In the genomic region with DNA sequence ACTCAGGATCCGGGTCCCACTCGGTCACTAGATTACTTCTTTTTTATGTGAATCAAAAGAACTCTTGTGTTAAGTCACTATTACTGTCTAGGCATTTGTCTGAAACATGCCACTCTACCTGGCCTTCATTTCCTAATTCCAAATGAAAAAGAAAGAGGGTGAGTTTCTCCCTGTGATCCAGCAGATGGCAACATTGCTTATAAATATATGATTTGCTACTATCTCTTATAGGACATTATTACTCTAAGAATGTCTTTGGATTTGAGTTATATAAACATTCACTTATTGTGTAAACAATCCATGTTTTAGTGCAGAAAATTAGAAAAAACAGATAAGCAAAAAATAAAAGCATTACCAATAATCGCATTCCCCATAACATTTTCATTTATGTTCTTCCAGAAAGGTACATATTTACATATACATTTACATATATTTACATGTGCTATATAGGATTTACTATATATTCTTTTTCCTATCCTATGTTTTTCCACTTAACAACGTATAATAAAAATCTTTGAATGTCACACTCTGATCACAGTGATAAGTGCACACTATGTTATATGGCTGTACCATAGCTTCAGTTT, we compare ENCODE assay signal across 9 cellular contexts.
A peak's percentile ranks its signal among the peaks of the same experiment; 100 is the strongest.
DNase-seq lines count a peak whose midpoint lies in the region; ATAC-seq and TF ChIP-seq lines count a peak whose summit lies in the region.
"Had no signal": no experiment of that assay in that cellular context is flagged by ENCODE, and none has a peak within 500 bp of the region (broad histone marks: within the 10 kb centered on the region; RNA-seq: fewer than 3 reads in every experiment).

No MANE protein-coding gene starts in this region.

- DNase-seq in EL: peak; percentile 15
- peak; percentile 30 for DNase-seq in IMR-90
- DNase-seq in SW480 (ENCODE audit: low spot score): peak; percentile 45
- DNase-seq in left lung: no peak
- no peak for DNase-seq in CD4-positive, alpha-beta T cell
- DNase-seq in suprapubic skin (ENCODE audit: low spot score in 2 of 2): no peak
- DNase-seq: effector CD8-positive, alpha-beta T cell had no signal

- peaks cover 13% of the 10 kb centered on the region for H3K27me3 Mint-ChIP-seq in CD4-positive, alpha-beta T cell

- no peaks in the 10 kb centered on the region for H4K20me1 ChIP-seq in IMR-90 (ENCODE audit: insufficient read depth, low read length)

- BruUV-seq in IMR-90 (replicated peaks; lab: Mats Ljungman, UMichigan): no TSS peak

- ATAC-seq in IMR-90 (ENCODE audit: low read depth) (peak; percentile 86), left lung (peak; percentile 50), GM18861 (IDR thresholded peaks at IDR 0.05; ENCODE audit: unreplicated experiment) (no peak), HG02884 (IDR thresholded peaks at IDR 0.05; ENCODE audit: unreplicated experiment) (no peak)
- ATAC-seq in CD4-positive, alpha-beta T cell (ENCODE audit: poor library complexity): no peak

- dilution Hi-C loops in IMR-90 (cut with HindIII; ENCODE audit: low sequenced_read_pairs, unreplicated experiment): no loop called here

- no peak overlapping the region for H2AK5ac ChIP-seq in IMR-90 (ENCODE audit: low read depth, low read length)

- H4K91ac ChIP-seq in IMR-90 (ENCODE audit: insufficient read depth, low read depth, low read length): no peak overlapping the region

- POLR2A ChIA-PET in IMR-90 (lab: Charles Lee; ENCODE audit: unreplicated experiment): no interaction called here
- POLR2A ChIA-PET in CD4-positive, alpha-beta T cell (lab: Charles Lee): no interaction called here

- no peak overlapping the region for H2AFZ ChIP-seq in IMR-90 (replicated peaks; ENCODE audit: low read length, poor library complexity)

- no peaks in the 10 kb centered on the region for H3K36me3 Mint-ChIP-seq in CD4-positive, alpha-beta T cell (ENCODE audit: low read depth)

- no peak overlapping the region for H4K8ac ChIP-seq in IMR-90 (ENCODE audit: low read depth in 2 of 2, low read length in 2 of 2)

- no peak overlapping the region for H2BK15ac ChIP-seq in IMR-90 (ENCODE audit: low read depth, low read length)

- TF ChIP-seq POLR2A in IMR-90 (IDR thresholded peaks at IDR 0.05; ENCODE audit: low read depth, low read length): no peak
- TF ChIP-seq POLR2A in suprapubic skin (IDR thresholded peaks at IDR 0.05): no peak

- H3K27me3 ChIP-seq in IMR-90 (ENCODE audit: control insufficient read depth, insufficient read depth, low read length) (no peaks in the 10 kb centered on the region), left lung (no peaks in the 10 kb centered on the region), suprapubic skin (no peaks in the 10 kb centered on the region)
- H3K27me3 ChIP-seq in CD4-positive, alpha-beta T cell (ENCODE audit: control insufficient read depth, insufficient read depth, low read length): no peaks in the 10 kb centered on the region

- TF ChIP-seq EP300 in suprapubic skin (IDR thresholded peaks at IDR 0.05): no peak

- peak; percentile 54 for TF ChIP-seq CTCF in IMR-90 (conservative IDR thresholded peaks at IDR 0.05; ENCODE audit: low read depth, low read length)
- TF ChIP-seq CTCF in left lung (IDR thresholded peaks at IDR 0.05): peak; percentile 10 to 26
- TF ChIP-seq CTCF in CD4-positive, alpha-beta T cell (IDR thresholded peaks at IDR 0.05): no peak
- TF ChIP-seq CTCF in suprapubic skin (IDR thresholded peaks at IDR 0.05): no peak

- no peak overlapping the region for H2BK5ac ChIP-seq in IMR-90 (ENCODE audit: low read depth, low read length, poor library complexity, severe bottlenecking)

- TF ChIP-seq RAD21 in IMR-90 (IDR thresholded peaks at IDR 0.05; ENCODE audit: low read length): peak; percentile 36; the same call in 1 of the 2 replicates

- H3K4me1 Mint-ChIP-seq in CD4-positive, alpha-beta T cell (ENCODE audit: low read depth): no peaks in the 10 kb centered on the region

- H3K4ac ChIP-seq in IMR-90 (ENCODE audit: low read depth, low read length): no peak overlapping the region

- no peaks in the 10 kb centered on the region for H3K79me1 ChIP-seq in IMR-90 (ENCODE audit: low read depth in 1 of 2, low read length in 2 of 2)

- no peaks in the 10 kb centered on the region for H3K9me1 ChIP-seq in IMR-90 (ENCODE audit: insufficient read depth, low read length)

- H3K9me3 ChIP-seq in IMR-90 (ENCODE audit: control insufficient read depth, insufficient read depth, low read length) (no peaks in the 10 kb centered on the region), left lung (no peaks in the 10 kb centered on the region), suprapubic skin (no peaks in the 10 kb centered on the region)
- no peaks in the 10 kb centered on the region for H3K9me3 ChIP-seq in CD4-positive, alpha-beta T cell (ENCODE audit: control insufficient read depth, low read length)

- in situ Hi-C loops in IMR-90 (cut with MboI; ENCODE audit: low sequenced_read_pairs): no loop called here

- H3K4me3 ChIP-seq in IMR-90 (ENCODE audit: insufficient read depth, low read depth, low read length) (no peak overlapping the region), left lung (no peak overlapping the region), suprapubic skin (no peak overlapping the region)

- H2BK120ac ChIP-seq in IMR-90 (ENCODE audit: low read depth, low read length): no peak overlapping the region

- no peak overlapping the region for H3K56ac ChIP-seq in IMR-90 (ENCODE audit: extremely low read depth, insufficient read depth, low read length)

- no peak overlapping the region for H3K27ac Mint-ChIP-seq in CD4-positive, alpha-beta T cell

- WGBS in IMR-90 (ENCODE audit: extremely low coverage in 2 of 2, insufficient read length in 1 of 2), 2 experiments: no CpG with 5 or more reads among the region's 4 CpGs
- 65% methylated on average over 4 of the region's 4 CpGs for WGBS in suprapubic skin

- CTCF ChIA-PET in IMR-90 (lab: Yijun Ruan, JAX): no interaction called here
- CTCF ChIA-PET in CD4-positive, alpha-beta T cell (lab: Charles Lee): no interaction called here

- H3K4me3 Mint-ChIP-seq in CD4-positive, alpha-beta T cell: no peak overlapping the region

- no peak overlapping the region for H2AK9ac ChIP-seq in IMR-90 (replicated peaks; ENCODE audit: low read depth, low read length, poor library complexity)

- H4K5ac ChIP-seq in IMR-90 (ENCODE audit: low read depth, low read length): no peak overlapping the region

- no peaks in the 10 kb centered on the region for H3K9me3 Mint-ChIP-seq in CD4-positive, alpha-beta T cell

- no peak overlapping the region for H3K23ac ChIP-seq in IMR-90 (ENCODE audit: low read depth, low read length)

- H3K36me3 ChIP-seq in IMR-90 (ENCODE audit: control insufficient read depth, insufficient read depth, low read length) (no peaks in the 10 kb centered on the region), left lung (no peaks in the 10 kb centered on the region), suprapubic skin (no peaks in the 10 kb centered on the region)

- H3K18ac ChIP-seq in IMR-90 (ENCODE audit: low read depth, low read length): no peak overlapping the region

- H3K9ac ChIP-seq in IMR-90 (ENCODE audit: low read depth, low read length): no peak overlapping the region

- intact Hi-C loops in IMR-90 (cut with micrococcal nuclease) (loop anchor here (5.0 to 10.0 kb wide), 2 partner anchors 462 to 540 kb away; no protein-coding TSS in a partner anchor), left lung (cut with DNase I) (no loop called here)
- intact Hi-C loops in CD4-positive, alpha-beta T cell (cut with DNase I, micrococcal nuclease): no loop called here

- no peaks in the 10 kb centered on the region for H3K4me1 ChIP-seq in IMR-90 (ENCODE audit: control insufficient read depth, insufficient read depth, low read length)
- no peaks in the 10 kb centered on the region for H3K4me1 ChIP-seq in left lung
- no peaks in the 10 kb centered on the region for H3K4me1 ChIP-seq in suprapubic skin

- H3K4me2 ChIP-seq in IMR-90 (ENCODE audit: low read depth, low read length): no peak overlapping the region

- no peak overlapping the region for H3K14ac ChIP-seq in IMR-90 (replicated peaks; ENCODE audit: low read depth, low read length)

- no peak overlapping the region for H2BK20ac ChIP-seq in IMR-90 (ENCODE audit: low read depth, low read length)

- H3K27ac ChIP-seq in IMR-90 (ENCODE audit: insufficient read depth, low read length) (no peak overlapping the region), left lung (no peak overlapping the region), suprapubic skin (no peak overlapping the region)
- H3K27ac ChIP-seq in CD4-positive, alpha-beta T cell (ENCODE audit: low read depth, low read length): no peak overlapping the region

TF ChIP-seq in IMR-90, 13 proteins besides CTCF, POLR2A, EP300 and RAD21 (continues in another document):
- TF ChIP-seq, protein P1, sequence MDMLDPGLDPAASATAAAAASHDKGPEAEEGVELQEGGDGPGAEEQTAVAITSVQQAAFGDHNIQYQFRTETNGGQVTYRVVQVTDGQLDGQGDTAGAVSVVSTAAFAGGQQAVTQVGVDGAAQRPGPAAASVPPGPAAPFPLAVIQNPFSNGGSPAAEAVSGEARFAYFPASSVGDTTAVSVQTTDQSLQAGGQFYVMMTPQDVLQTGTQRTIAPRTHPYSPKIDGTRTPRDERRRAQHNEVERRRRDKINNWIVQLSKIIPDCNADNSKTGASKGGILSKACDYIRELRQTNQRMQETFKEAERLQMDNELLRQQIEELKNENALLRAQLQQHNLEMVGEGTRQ (IDR thresholded peaks at IDR 0.05; ENCODE audit: low read depth, low read length): no peak
- TF ChIP-seq CEBPB (IDR thresholded peaks at IDR 0.05; ENCODE audit: low read depth, low read length) (no peak), CHD1 (IDR thresholded peaks at IDR 0.05; ENCODE audit: low read depth, low read length) (no peak), NFE2L2 (IDR thresholded peaks at IDR 0.05; ENCODE audit: low read depth, low read length) (no peak), RCOR1 (IDR thresholded peaks at IDR 0.05; ENCODE audit: insufficient replicate concordance, low read length) (no peak), SMC3 (IDR thresholded peaks at IDR 0.05; ENCODE audit: low read depth, low read length) (no peak), FOS (IDR thresholded peaks at IDR 0.05; ENCODE audit: low read depth, low read length) (no peak), BHLHE40 (IDR thresholded peaks at IDR 0.05; ENCODE audit: low read depth, low read length) (no peak), MAZ (IDR thresholded peaks at IDR 0.05; ENCODE audit: borderline replicate concordance, low read depth, low read length) (no peak), MXI1 (IDR thresholded peaks at IDR 0.05; ENCODE audit: borderline replicate concordance, low read depth, low read length) (no peak), RFX5 (IDR thresholded peaks at IDR 0.05; ENCODE audit: low read depth, low read length) (no peak), MAFK (IDR thresholded peaks at IDR 0.05; ENCODE audit: low read depth, low read length) (no peak)

Comparison
In these comparisons a context has a peak if more than half of its experiments do, and no peak if none do; other contexts are left out.
1. DNase-seq: peak in EL (single experiment), IMR-90 (single experiment) and SW480 (single experiment); none in left lung (0 of 2), CD4-positive, alpha-beta T cell (0 of 10) and suprapubic skin (0 of 2).
2. ATAC-seq: peak in IMR-90 (single experiment) and left lung (single experiment); none in CD4-positive, alpha-beta T cell (single experiment), GM18861 (single experiment) and HG02884 (single experiment).
3. CTCF ChIP-seq: peak in IMR-90 (single experiment) and left lung (2 of 2); none in CD4-positive, alpha-beta T cell (single experiment) and suprapubic skin (0 of 2).